1 cellular context compared by ENCODE assay signal in the genomic region with DNA sequence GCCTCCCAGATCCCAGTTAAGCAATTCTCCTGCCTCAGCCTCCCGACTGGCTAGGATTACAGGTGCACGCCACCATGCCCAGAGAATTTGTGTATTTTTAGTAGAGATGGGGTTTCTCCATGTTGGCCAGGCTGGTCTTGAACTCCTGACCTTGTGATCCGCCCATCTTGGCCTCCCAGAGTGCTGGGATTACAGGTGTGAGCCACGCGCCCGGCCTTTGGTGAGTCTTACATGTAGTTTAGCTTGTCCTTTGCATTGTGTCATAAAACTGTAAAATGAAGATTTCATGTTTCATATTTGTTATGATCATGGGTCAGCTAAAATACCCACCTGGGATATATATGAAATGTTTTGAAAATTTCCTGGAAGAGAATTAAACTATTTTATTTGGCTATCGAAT.
TF ChIP-seq lines count a peak whose summit lies in the region.

No MANE protein-coding gene starts in this region.

TF ChIP-seq in IMR-90, 13 proteins besides CTCF, POLR2A, EP300 and RAD21:
- TF ChIP-seq, protein P1, sequence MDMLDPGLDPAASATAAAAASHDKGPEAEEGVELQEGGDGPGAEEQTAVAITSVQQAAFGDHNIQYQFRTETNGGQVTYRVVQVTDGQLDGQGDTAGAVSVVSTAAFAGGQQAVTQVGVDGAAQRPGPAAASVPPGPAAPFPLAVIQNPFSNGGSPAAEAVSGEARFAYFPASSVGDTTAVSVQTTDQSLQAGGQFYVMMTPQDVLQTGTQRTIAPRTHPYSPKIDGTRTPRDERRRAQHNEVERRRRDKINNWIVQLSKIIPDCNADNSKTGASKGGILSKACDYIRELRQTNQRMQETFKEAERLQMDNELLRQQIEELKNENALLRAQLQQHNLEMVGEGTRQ (IDR thresholded peaks at IDR 0.05; ENCODE audit: low read depth, low read length) = no peak
- TF ChIP-seq RFX5 (IDR thresholded peaks at IDR 0.05; ENCODE audit: low read depth, low read length) (no peak), FOS (IDR thresholded peaks at IDR 0.05; ENCODE audit: low read depth, low read length) (no peak)
TF ChIP-seq in IMR-90: peak in this region for 0.
